1 cellular context compared by ENCODE assay signal in genomic region chr10:102072867-102073527, GRCh38.
TF ChIP-seq lines count a peak whose summit lies in the region.

No MANE protein-coding gene starts in this region.

TF ChIP-seq in endothelial cell of umbilical vein, 7 proteins besides CTCF, POLR2A, EP300 and RAD21:
- TF ChIP-seq FOS (IDR thresholded peaks at IDR 0.05; ENCODE audit: borderline replicate concordance, insufficient read depth, low read length) (no peak), POLR2AphosphoS5 (IDR thresholded peaks at IDR 0.05; ENCODE audit: insufficient read depth, low read depth, low read length) (no peak), GATA2 (IDR thresholded peaks at IDR 0.05; ENCODE audit: insufficient read depth, insufficient read length, low read depth, low read length) (no peak), MYC (IDR thresholded peaks at IDR 0.05; ENCODE audit: low read depth, low read length) (no peak), MAX (IDR thresholded peaks at IDR 0.05; ENCODE audit: insufficient read depth, insufficient read length) (no peak), JUN (IDR thresholded peaks at IDR 0.05; ENCODE audit: borderline replicate concordance, insufficient read depth, insufficient read length, low read depth) (no peak), EZH2 (IDR thresholded peaks at IDR 0.05; ENCODE audit: borderline replicate concordance, low read depth, low read length, severe bottlenecking) (no peak)
